In the genomic region with DNA sequence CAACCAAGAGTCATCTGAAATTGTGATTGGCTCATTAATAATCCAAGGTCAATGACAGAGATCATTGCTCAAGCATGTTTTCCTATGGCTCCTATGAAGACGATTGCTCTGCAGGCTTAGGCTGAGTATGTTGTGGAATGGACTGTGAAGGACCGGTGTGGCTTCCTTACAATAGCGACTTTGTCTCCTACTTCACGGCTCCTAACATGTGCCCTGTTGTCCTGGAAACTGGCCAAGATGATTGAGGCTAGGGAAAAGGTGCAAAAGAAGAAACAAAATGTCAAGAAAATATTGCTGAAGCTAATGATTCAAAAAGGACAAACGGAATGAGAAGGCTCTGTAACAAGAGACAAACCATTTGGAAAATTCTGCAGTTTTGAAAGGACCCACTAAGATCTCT, we compare ENCODE assay signal across 9 cellular contexts. TPM values are rescaled to one million over a fixed set of nuclear protein-coding genes. Genes with fewer than 3 reads are reported as not detected.
"Had no signal": no experiment of that assay in that cellular context is flagged by ENCODE, and none has a peak within 500 bp of the region (broad histone marks: within the 10 kb centered on the region; RNA-seq: fewer than 3 reads in every experiment).

No MANE protein-coding gene starts in this region.

- H3K4me3 ChIP-seq: GM23248, HAP-1, K562 had no signal

- H3K36me3 ChIP-seq: HAP-1 had no signal

- H3K9me3 ChIP-seq: HAP-1 had no signal

- H2AFZ ChIP-seq: GM23248 had no signal

- DNase-seq: GM23248, GOT3, H7, IMR-90 had no signal

- FAIRE-seq: HTR-8/SVneo, K562 had no signal

- H3K27ac ChIP-seq: GM23248 had no signal

- ATAC-seq: HCT116, K562 had no signal

- H3K9ac ChIP-seq: GM23248 had no signal

- H3K4me1 ChIP-seq: HAP-1 had no signal

RNA-seq across cellular contexts. Expression of a gene that starts 24.3 kb away (rescaled TPM):
- total RNA-seq: H4 had no signal
